12 cellular contexts compared by ENCODE assay signal in the genomic region with DNA sequence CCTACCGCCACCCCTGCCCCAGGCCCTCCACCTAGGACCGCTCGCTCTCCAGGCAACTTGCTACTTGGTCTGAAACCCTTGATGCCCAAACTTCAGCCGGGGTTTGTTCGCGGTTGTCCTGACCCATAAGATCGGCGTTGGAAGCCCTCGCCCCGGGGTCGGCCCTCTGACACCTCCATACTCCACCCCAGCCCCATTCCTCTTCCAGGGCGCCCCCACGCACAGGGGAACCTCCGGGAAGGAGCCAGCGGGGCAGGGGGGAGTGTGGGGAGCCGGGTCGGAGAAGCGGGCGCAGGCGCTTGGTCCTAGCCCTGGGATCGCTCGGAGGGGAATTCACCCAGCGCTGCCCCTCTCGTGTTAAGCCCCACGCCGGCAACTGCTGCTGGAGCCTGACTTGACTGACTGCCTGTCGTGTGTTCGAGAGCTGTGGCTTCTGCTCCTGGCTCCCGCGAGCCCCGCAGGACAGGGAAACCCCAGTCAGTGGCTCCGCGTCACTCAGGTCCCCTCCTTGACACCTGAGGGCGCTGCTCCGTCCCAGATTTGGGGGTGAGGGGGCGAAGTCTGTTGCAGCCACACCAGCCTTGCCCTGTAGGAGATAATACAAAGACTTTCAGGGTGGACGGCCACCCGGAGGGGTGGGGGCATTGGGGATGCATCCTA. TPM values are rescaled to one million over a fixed set of nuclear protein-coding genes. Genes with fewer than 3 reads are reported as not detected.
A peak's percentile ranks its signal among the peaks of the same experiment; 100 is the strongest.
DNase-seq lines count a peak whose midpoint lies in the region; ATAC-seq and TF ChIP-seq lines count a peak whose summit lies in the region.
"Had no signal": no experiment of that assay in that cellular context is flagged by ENCODE, and none has a peak within 500 bp of the region (broad histone marks: within the 10 kb centered on the region; RNA-seq: fewer than 3 reads in every experiment).

No MANE protein-coding gene starts in this region.

- DNase-seq in COLO668 (lab: John Stamatoyannopoulos, UW; ENCODE audit: unreplicated experiment) (peak; percentile 15), SJCRH30 (peak; percentile 53 to 65), right cardiac atrium (no peak), ovary (no peak), SIG-M5 (lab: John Stamatoyannopoulos, UW) (no peak)
- DNase-seq in stimulated activated naive CD8-positive, alpha-beta T cell treated with anti-CD3 and anti-CD28 coated beads, Interleukin-15, amount 100 ng/mL, for 72 hours: no peak
- DNase-seq: activated CD4-positive, alpha-beta T cell treated with anti-CD3 and anti-CD28 coated beads, Interleukin-2, amount 50 U/mL, for 1 hour; activated naive CD8-positive, alpha-beta T cell treated with anti-CD3 and anti-CD28 coated beads, Interleukin-2, amount 50 U/mL, for 24 hours; Peyer's patch had no signal

- TF ChIP-seq EP300 in ovary (IDR thresholded peaks at IDR 0.05): no peak

- H3K4me1 Mint-ChIP-seq in stimulated activated naive CD8-positive, alpha-beta T cell treated with anti-CD3 and anti-CD28 coated beads, Interleukin-15, amount 100 ng/mL, for 72 hours: peaks cover 10% of the 10 kb centered on the region

- intact Hi-C loops in right cardiac atrium (cut with DNase I): no loop called here
- intact Hi-C loops in ovary (cut with DNase I): loop anchor here in 2 of 4 donors (10.0 kb wide), 2 partner anchors 153 to 383 kb away; no protein-coding TSS in a partner anchor

- 2% methylated on average over 38 of the region's 38 CpGs for WGBS in right cardiac atrium
- 0 to 2% (median 2%) methylated on average over 38 of the region's 38 CpGs for WGBS in ovary, 3 donors

- H3K4me3 Mint-ChIP-seq in stimulated activated naive CD8-positive, alpha-beta T cell treated with anti-CD3 and anti-CD28 coated beads, Interleukin-15, amount 100 ng/mL, for 72 hours: no peak overlapping the region

- H3K27me3 Mint-ChIP-seq in stimulated activated naive CD8-positive, alpha-beta T cell treated with anti-CD3 and anti-CD28 coated beads, Interleukin-15, amount 100 ng/mL, for 72 hours: peaks cover 69% of the 10 kb centered on the region

- H3K9me3 ChIP-seq in SJCRH30 (replicated peaks) (no peaks in the 10 kb centered on the region), right cardiac atrium (ENCODE audit: control insufficient read depth, low read length) (no peaks in the 10 kb centered on the region), ovary (no peaks in the 10 kb centered on the region)
- H3K9me3 ChIP-seq: Peyer's patch had no signal

- no peak overlapping the region for H3K27ac Mint-ChIP-seq in stimulated activated naive CD8-positive, alpha-beta T cell treated with anti-CD3 and anti-CD28 coated beads, Interleukin-15, amount 100 ng/mL, for 72 hours
- H3K27ac Mint-ChIP-seq: activated naive CD8-positive, alpha-beta T cell treated with anti-CD3 and anti-CD28 coated beads, Interleukin-2, amount 50 U/mL, for 24 hours had no signal

- H3K4me1 ChIP-seq in SJCRH30 (no peaks in the 10 kb centered on the region), right cardiac atrium (ENCODE audit: control insufficient read depth, insufficient read depth, low read length) (no peaks in the 10 kb centered on the region), ovary (ENCODE audit: insufficient read depth) (peaks cover 5% of the 10 kb centered on the region)
- H3K4me1 ChIP-seq: BLaER1 treated with 17β-estradiol and CSF1 and Interleukin-3, amounts not matched to agents 10 nM and 100 nM; Peyer's patch had no signal

- H3K27me3 ChIP-seq in SJCRH30: no peaks in the 10 kb centered on the region
- peaks cover 3% of the 10 kb centered on the region for H3K27me3 ChIP-seq in right cardiac atrium (ENCODE audit: control insufficient read depth, insufficient read depth)
- H3K27me3 ChIP-seq in ovary: no peaks in the 10 kb centered on the region
- H3K27me3 ChIP-seq: Peyer's patch had no signal

- H3K36me3 ChIP-seq in SJCRH30: no peaks in the 10 kb centered on the region
- H3K36me3 ChIP-seq in ovary: no peaks in the 10 kb centered on the region
- H3K36me3 ChIP-seq: BLaER1 treated with 17β-estradiol and CSF1 and Interleukin-3, amounts not matched to agents 10 nM and 100 nM; Peyer's patch had no signal

- no peak for TF ChIP-seq CTCF in ovary (IDR thresholded peaks at IDR 0.05)

- no peak for TF ChIP-seq POLR2A in ovary (IDR thresholded peaks at IDR 0.05)

- H3K9me3 Mint-ChIP-seq in stimulated activated naive CD8-positive, alpha-beta T cell treated with anti-CD3 and anti-CD28 coated beads, Interleukin-15, amount 100 ng/mL, for 72 hours: no peaks in the 10 kb centered on the region
- H3K9me3 Mint-ChIP-seq: activated naive CD8-positive, alpha-beta T cell treated with anti-CD3 and anti-CD28 coated beads, Interleukin-2, amount 50 U/mL, for 24 hours had no signal

- ATAC-seq in right cardiac atrium (peak in 1 of 2 donors; percentile 28), GM21528 (IDR thresholded peaks at IDR 0.05; ENCODE audit: low FRiP score, unreplicated experiment) (no peak), HG02852 (IDR thresholded peaks at IDR 0.05; ENCODE audit: unreplicated experiment) (no peak)
- ATAC-seq in stimulated activated naive CD8-positive, alpha-beta T cell treated with anti-CD3 and anti-CD28 coated beads, Interleukin-15, amount 100 ng/mL, for 72 hours: no peak

- H3K4me3 ChIP-seq in SJCRH30 (peak overlapping the region; percentile 73), right cardiac atrium (ENCODE audit: low read length) (peak overlapping the region; percentile 18), ovary (peak overlapping the region; percentile 43)

- H3K27ac ChIP-seq in SJCRH30 (peak overlapping the region; percentile 15; the same call in 1 of the 2 replicates), right cardiac atrium (ENCODE audit: low read length) (no peak overlapping the region), ovary (no peak overlapping the region)
- H3K27ac ChIP-seq: BLaER1 treated with 17β-estradiol and CSF1 and Interleukin-3, amounts not matched to agents 10 nM and 100 nM had no signal

RNA-seq across cellular contexts. Expression of a gene that starts 0.7 kb away (rescaled TPM):
- 20.0 and 23.4 TPM in 2 replicates for total RNA-seq in SJCRH30 (2014; rRNA removed; shearing (Covaris generic))
- total RNA-seq in right cardiac atrium (under 1 TPM; 0.06 to 0.28 (median 0.14) TPM), ovary (1 to 10 TPM in 3 of 7 donors, under 1 TPM in 4; 0.52 to 6.0 (median 0.96) TPM)
- polyA plus RNA-seq in right cardiac atrium (0.07 TPM), ovary (1 to 10 TPM in 1 of 2 donors, under 1 TPM in 1; 0.79 to 5.8 TPM)

Comparison
In these comparisons a context has a peak if more than half of its experiments do, and no peak if none do; other contexts are left out.
1. DNase-seq: peak in COLO668 (single experiment) and SJCRH30 (2 of 2); none in right cardiac atrium (0 of 3), ovary (0 of 5), stimulated activated naive CD8-positive, alpha-beta T cell treated with anti-CD3 and anti-CD28 coated beads, Interleukin-15, amount 100 ng/mL, for 72 hours (0 of 2) and SIG-M5 (single experiment).
2. H3K4me3 ChIP-seq: peak in every context shown above with its lines; median percentile 73 in SJCRH30; 43 in ovary; 18 in right cardiac atrium.